22 cellular contexts compared by ENCODE assay signal in genomic region chr16:27208809-27209208, GRCh38.
"Had no signal": no experiment of that assay in that cellular context is flagged by ENCODE, and none has a peak within 500 bp of the region (broad histone marks: within the 10 kb centered on the region; RNA-seq: fewer than 3 reads in every experiment).

No MANE protein-coding gene starts in this region.

- H3K27ac Mint-ChIP-seq: activated CD4-positive, alpha-beta memory T cell treated with anti-CD3 and anti-CD28 coated beads, Interleukin-2, amount 10 ng/mL, durations not matched to agents 7 days and 5 days; activated T-cell treated with anti-CD3 and anti-CD28 coated beads, Interleukin-2, amount 50 U/mL, for 24 hours; natural killer cell treated with Interleukin-12 subunit alpha and Interleukin-12 subunit beta and Interleukin-15 and Interleukin-18, amount 100 ng/mL, for 72 hours; progenitor cell of endocrine pancreas; T-helper 1 cell treated with Interleukin-12 subunit alpha and Interleukin-12 subunit beta and Interleukin-4 antibody, amounts not matched to agents 30 μg/mL and 1 μg/mL, for 36 hours had no signal

- H3K27me3 ChIP-seq: suprapubic skin, upper lobe of right lung had no signal

- ATAC-seq: left cardiac atrium; natural killer cell treated with Interleukin-12 subunit alpha and Interleukin-12 subunit beta and Interleukin-15 and Interleukin-18, amount 100 ng/mL, for 72 hours; right cardiac atrium; upper lobe of right lung had no signal

- H3K4me3 Mint-ChIP-seq: activated CD4-positive, alpha-beta memory T cell treated with anti-CD3 and anti-CD28 coated beads, Interleukin-2, amount 10 ng/mL, durations not matched to agents 7 days and 5 days; activated naive CD4-positive, alpha-beta T cell treated with anti-CD3 and anti-CD28 coated beads, Interleukin-2, amount 10 ng/mL, durations not matched to agents 7 days and 5 days; activated T-cell treated with anti-CD3 and anti-CD28 coated beads, Interleukin-2, amount 50 U/mL, for 24 hours; immature natural killer cell; natural killer cell treated with Interleukin-12 subunit alpha and Interleukin-12 subunit beta and Interleukin-15 and Interleukin-18, amount 100 ng/mL, for 72 hours; T-helper 1 cell treated with Interleukin-12 subunit alpha and Interleukin-12 subunit beta and Interleukin-4 antibody, amounts not matched to agents 30 μg/mL and 1 μg/mL, for 36 hours had no signal

- H3K27me3 Mint-ChIP-seq: activated CD4-positive, alpha-beta memory T cell treated with anti-CD3 and anti-CD28 coated beads, Interleukin-2, amount 10 ng/mL, durations not matched to agents 7 days and 5 days; activated naive CD4-positive, alpha-beta T cell treated with anti-CD3 and anti-CD28 coated beads, Interleukin-2, amount 10 ng/mL, durations not matched to agents 7 days and 5 days; activated T-cell treated with anti-CD3 and anti-CD28 coated beads, Interleukin-2, amount 50 U/mL, for 24 hours; natural killer cell treated with Interleukin-12 subunit alpha and Interleukin-12 subunit beta and Interleukin-15 and Interleukin-18, amount 100 ng/mL, for 72 hours; progenitor cell of endocrine pancreas had no signal

- DNase-seq: activated CD4-positive, alpha-beta memory T cell treated with anti-CD3 and anti-CD28 coated beads, Interleukin-2, amount 10 ng/mL, durations not matched to agents 7 days and 5 days; activated CD4-positive, alpha-beta T cell treated with anti-CD3 and anti-CD28 coated beads for 4 hours; activated naive CD4-positive, alpha-beta T cell treated with anti-CD3 and anti-CD28 coated beads, Interleukin-2, amount 10 ng/mL, durations not matched to agents 7 days and 5 days; activated T-cell treated with anti-CD3 and anti-CD28 coated beads, Interleukin-2, amount 50 U/mL, for 24 hours; central memory CD4-positive, alpha-beta T cell; effector CD4-positive, alpha-beta T cell; foreskin melanocyte; head of caudate nucleus; immature natural killer cell; left cardiac atrium; nucleus accumbens; right cardiac atrium; stimulated activated CD4-positive, alpha-beta T cell treated with anti-CD3 and anti-CD28 coated beads, Interleukin-4, amount 100 ng/mL, for 4 hours; stimulated activated CD8-positive, alpha-beta memory T cell treated with anti-CD3 and anti-CD28 coated beads, Interleukin-4, amount 100 ng/mL, for 48 hours; stimulated activated naive CD4-positive, alpha-beta T cell treated with Interleukin-2 at 50 U/mL for 16 hours; upper lobe of right lung had no signal

- H3K9me3 ChIP-seq: suprapubic skin, upper lobe of right lung had no signal

- H3K9me3 Mint-ChIP-seq: activated CD4-positive, alpha-beta memory T cell treated with anti-CD3 and anti-CD28 coated beads, Interleukin-2, amount 10 ng/mL, durations not matched to agents 7 days and 5 days; activated naive CD4-positive, alpha-beta T cell treated with anti-CD3 and anti-CD28 coated beads, Interleukin-2, amount 10 ng/mL, durations not matched to agents 7 days and 5 days; activated T-cell treated with anti-CD3 and anti-CD28 coated beads, Interleukin-2, amount 50 U/mL, for 24 hours; immature natural killer cell; natural killer cell treated with Interleukin-12 subunit alpha and Interleukin-12 subunit beta and Interleukin-15 and Interleukin-18, amount 100 ng/mL, for 72 hours; T-helper 1 cell treated with Interleukin-12 subunit alpha and Interleukin-12 subunit beta and Interleukin-4 antibody, amounts not matched to agents 30 μg/mL and 1 μg/mL, for 36 hours had no signal

- H3K27ac ChIP-seq: coronary artery, suprapubic skin, upper lobe of right lung had no signal

- H3K4me3 ChIP-seq: coronary artery, smooth muscle cell, suprapubic skin, upper lobe of right lung had no signal

- H3K36me3 Mint-ChIP-seq: natural killer cell treated with Interleukin-12 subunit alpha and Interleukin-12 subunit beta and Interleukin-15 and Interleukin-18, amount 100 ng/mL, for 72 hours had no signal
